Comparison of ENCODE assay signal across 10 cellular contexts in the genomic region with DNA sequence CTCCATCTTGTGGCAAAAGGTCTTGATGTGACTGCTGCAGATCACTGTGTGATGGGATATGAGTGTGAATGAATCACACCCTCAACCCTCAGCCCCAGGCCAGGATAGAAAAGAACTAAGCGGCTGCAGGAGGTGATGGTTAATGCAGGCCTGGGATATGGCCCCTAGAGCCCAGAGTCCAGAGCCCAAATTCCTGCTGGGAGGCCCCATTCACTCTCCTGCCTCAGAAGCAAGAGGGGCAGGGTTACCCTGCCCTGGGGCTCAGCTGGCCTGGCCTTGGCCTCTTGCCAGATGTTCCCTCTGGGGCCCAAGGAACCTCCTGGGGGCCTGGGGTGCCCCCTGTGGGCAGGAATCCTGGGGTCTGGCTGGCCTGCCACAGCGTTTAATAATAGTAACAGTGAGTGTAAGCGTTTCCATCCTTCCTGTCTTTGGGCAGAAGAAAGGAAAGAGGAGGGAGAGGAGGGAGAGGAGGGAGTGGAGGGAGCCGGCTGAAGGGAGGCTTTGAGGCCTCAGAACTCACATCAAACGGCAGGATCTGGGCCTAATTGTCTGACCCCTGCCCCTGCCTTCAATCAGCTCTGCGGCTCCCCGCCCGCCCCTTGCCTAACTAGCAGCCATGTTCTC. TPM values are rescaled to one million over a fixed set of nuclear protein-coding genes. Genes with fewer than 3 reads are reported as not detected.
A peak's percentile ranks its signal among the peaks of the same experiment; 100 is the strongest.
DNase-seq lines count a peak whose midpoint lies in the region; ATAC-seq and TF ChIP-seq lines count a peak whose summit lies in the region.
"Had no signal": no experiment of that assay in that cellular context is flagged by ENCODE, and none has a peak within 500 bp of the region (broad histone marks: within the 10 kb centered on the region; RNA-seq: fewer than 3 reads in every experiment).

No MANE protein-coding gene starts in this region.

- no peaks in the 10 kb centered on the region for H3K4me1 Mint-ChIP-seq in activated T-helper 17 cell treated with anti-CD3 and anti-CD28 coated beads, Interleukin-2, amount 50 U/mL, for 72 hours
- peaks cover 7% of the 10 kb centered on the region for H3K4me1 Mint-ChIP-seq in stimulated activated effector memory CD8-positive, alpha-beta T cell treated with anti-CD3 and anti-CD28 coated beads, Interleukin-12 subunit alpha, Interleukin-12 subunit beta, amount 100 ng/mL, for 72 hours
- H3K4me1 Mint-ChIP-seq in immature natural killer cell: peaks cover 8% of the 10 kb centered on the region in 2 donors

- DNase-seq in HEK293T (ENCODE audit: extremely low spot score) (peak; percentile 24), right cardiac atrium (peak in 2 of 3 donors; percentile 39 to 76), immature natural killer cell (no peak)
- no peak for DNase-seq in stimulated activated effector memory CD8-positive, alpha-beta T cell treated with anti-CD3 and anti-CD28 coated beads, Interleukin-12 subunit alpha, Interleukin-12 subunit beta, amount 100 ng/mL, for 72 hours (ENCODE audit: low spot score in 2 of 2)
- DNase-seq: stimulated activated naive CD4-positive, alpha-beta T cell treated with Interleukin-2 at 50 U/mL for 16 hours had no signal

- H3K9me3 ChIP-seq in right cardiac atrium (ENCODE audit: control insufficient read depth, low read length): no peaks in the 10 kb centered on the region
- H3K9me3 ChIP-seq: left lung had no signal

- peak overlapping the region; percentile 87 for H3K27ac ChIP-seq in right cardiac atrium (ENCODE audit: low read length)

- WGBS in right cardiac atrium: 48% methylated on average over 8 of the region's 8 CpGs

- H3K27me3 ChIP-seq in right cardiac atrium (ENCODE audit: control insufficient read depth, insufficient read depth): no peaks in the 10 kb centered on the region
- H3K27me3 ChIP-seq: left lung had no signal

- no peaks in the 10 kb centered on the region for H3K36me3 Mint-ChIP-seq in activated T-helper 17 cell treated with anti-CD3 and anti-CD28 coated beads, Interleukin-2, amount 50 U/mL, for 72 hours (ENCODE audit: low read depth)
- H3K36me3 Mint-ChIP-seq in stimulated activated effector memory CD8-positive, alpha-beta T cell treated with anti-CD3 and anti-CD28 coated beads, Interleukin-12 subunit alpha, Interleukin-12 subunit beta, amount 100 ng/mL, for 72 hours: no peaks in the 10 kb centered on the region
- H3K36me3 Mint-ChIP-seq in immature natural killer cell: no peaks in the 10 kb centered on the region

- POLR2A ChIA-PET in HEK293T (lab: Yijun Ruan, JAX): no interaction called here

- H3K4me3 Mint-ChIP-seq in activated T-helper 17 cell treated with anti-CD3 and anti-CD28 coated beads, Interleukin-2, amount 50 U/mL, for 72 hours: no peak overlapping the region
- H3K4me3 Mint-ChIP-seq in stimulated activated effector memory CD8-positive, alpha-beta T cell treated with anti-CD3 and anti-CD28 coated beads, Interleukin-12 subunit alpha, Interleukin-12 subunit beta, amount 100 ng/mL, for 72 hours: no peak overlapping the region
- no peak overlapping the region for H3K4me3 Mint-ChIP-seq in immature natural killer cell

- ATAC-seq in activated T-helper 17 cell treated with anti-CD3 and anti-CD28 coated beads, Interleukin-2, amount 50 U/mL, for 72 hours (replicated peaks): no peak
- ATAC-seq in right cardiac atrium (peak; percentile 6 to 18), esophagus mucosa (no peak), GM21515 (IDR thresholded peaks at IDR 0.05; ENCODE audit: unreplicated experiment) (no peak), GM18502 (IDR thresholded peaks at IDR 0.05; ENCODE audit: poor library complexity, unreplicated experiment) (no peak)
- no peak for ATAC-seq in stimulated activated effector memory CD8-positive, alpha-beta T cell treated with anti-CD3 and anti-CD28 coated beads, Interleukin-12 subunit alpha, Interleukin-12 subunit beta, amount 100 ng/mL, for 72 hours

- H3K9me3 Mint-ChIP-seq in activated T-helper 17 cell treated with anti-CD3 and anti-CD28 coated beads, Interleukin-2, amount 50 U/mL, for 72 hours: no peaks in the 10 kb centered on the region
- H3K9me3 Mint-ChIP-seq in stimulated activated effector memory CD8-positive, alpha-beta T cell treated with anti-CD3 and anti-CD28 coated beads, Interleukin-12 subunit alpha, Interleukin-12 subunit beta, amount 100 ng/mL, for 72 hours: no peaks in the 10 kb centered on the region
- no peaks in the 10 kb centered on the region for H3K9me3 Mint-ChIP-seq in immature natural killer cell

- CTCF ChIA-PET in HEK293T (lab: Yijun Ruan, JAX): interaction anchor here (0.7 to 3.0 kb wide), 8 partner anchors 16 to 414 kb away, joined by 3 to 16 read pairs (median 4); partner anchors contain the start of gene DMAP1

- H3K27me3 Mint-ChIP-seq in activated T-helper 17 cell treated with anti-CD3 and anti-CD28 coated beads, Interleukin-2, amount 50 U/mL, for 72 hours: no peaks in the 10 kb centered on the region
- no peaks in the 10 kb centered on the region for H3K27me3 Mint-ChIP-seq in immature natural killer cell (ENCODE audit: low read depth in 3 of 3)

- H3K4me1 ChIP-seq in right cardiac atrium (ENCODE audit: control insufficient read depth, insufficient read depth, low read length): peaks cover 8% of the 10 kb centered on the region

- intact Hi-C loops in right cardiac atrium (cut with DNase I): no loop called here

- peak overlapping the region; percentile 59 for H3K27ac Mint-ChIP-seq in activated T-helper 17 cell treated with anti-CD3 and anti-CD28 coated beads, Interleukin-2, amount 50 U/mL, for 72 hours
- peak overlapping the region; percentile 60 for H3K27ac Mint-ChIP-seq in stimulated activated effector memory CD8-positive, alpha-beta T cell treated with anti-CD3 and anti-CD28 coated beads, Interleukin-12 subunit alpha, Interleukin-12 subunit beta, amount 100 ng/mL, for 72 hours
- no peak overlapping the region for H3K27ac Mint-ChIP-seq in immature natural killer cell

- no peak overlapping the region for H3K4me3 ChIP-seq in right cardiac atrium (ENCODE audit: low read length)
- H3K4me3 ChIP-seq: left lung had no signal

TF ChIP-seq in HEK293T, 16 proteins besides CTCF, POLR2A, EP300 and RAD21:
- TF ChIP-seq ZNF384 (IDR thresholded peaks at IDR 0.05): no peak
- no peak for TF ChIP-seq ARNT (IDR thresholded peaks at IDR 0.05)
- no peak for TF ChIP-seq FOXA1 (IDR thresholded peaks at IDR 0.05)
- no peak for TF ChIP-seq HDGF (IDR thresholded peaks at IDR 0.05; ENCODE audit: borderline replicate concordance)
- TF ChIP-seq CTBP1 (IDR thresholded peaks at IDR 0.05; ENCODE audit: borderline replicate concordance): no peak
- no peak for TF ChIP-seq L3MBTL2 (conservative IDR thresholded peaks at IDR 0.05)
- TF ChIP-seq LEF1 (IDR thresholded peaks at IDR 0.05; ENCODE audit: borderline replicate concordance): no peak
- no peak for TF ChIP-seq SUZ12 (IDR thresholded peaks at IDR 0.05)
- TF ChIP-seq TARDBP (IDR thresholded peaks at IDR 0.05): no peak
- no peak for TF ChIP-seq BHLHE40 (IDR thresholded peaks at IDR 0.05; ENCODE audit: borderline replicate concordance)
- TF ChIP-seq FOXK2 (IDR thresholded peaks at IDR 0.05): no peak
- no peak for TF ChIP-seq FOXM1 (IDR thresholded peaks at IDR 0.05; ENCODE audit: borderline replicate concordance)
- no peak for TF ChIP-seq ELF4 (IDR thresholded peaks at IDR 0.05)
TF ChIP-seq in HEK293T: peak in this region for 0.

RNA-seq across cellular contexts. Expression of gene DMAP1, which starts 26.2 kb away (rescaled TPM):
- total RNA-seq in activated T-helper 17 cell treated with anti-CD3 and anti-CD28 coated beads, Interleukin-2, amount 50 U/mL, for 72 hours: 10 to 100 TPM; 41.1 to 41.4 TPM
- 10 to 100 TPM; 26.2 to 35.9 (median 32.6) TPM for total RNA-seq in right cardiac atrium
- 26.7 TPM for polyA plus RNA-seq in right cardiac atrium
- total RNA-seq in esophagus mucosa: 16.2 TPM
- polyA plus RNA-seq in immature natural killer cell: 10 to 100 TPM; 29.4 to 44.3 (median 39.8) TPM

Comparison
In these comparisons a context has a peak if more than half of its experiments do, and no peak if none do; other contexts are left out.
1. DNase-seq: peak in HEK293T (single experiment) and right cardiac atrium (2 of 3); none in stimulated activated effector memory CD8-positive, alpha-beta T cell treated with anti-CD3 and anti-CD28 coated beads, Interleukin-12 subunit alpha, Interleukin-12 subunit beta, amount 100 ng/mL, for 72 hours (0 of 2) and immature natural killer cell (0 of 3).
2. ATAC-seq: peak in right cardiac atrium (2 of 2); none in activated T-helper 17 cell treated with anti-CD3 and anti-CD28 coated beads, Interleukin-2, amount 50 U/mL, for 72 hours (single experiment), stimulated activated effector memory CD8-positive, alpha-beta T cell treated with anti-CD3 and anti-CD28 coated beads, Interleukin-12 subunit alpha, Interleukin-12 subunit beta, amount 100 ng/mL, for 72 hours (single experiment), esophagus mucosa (single experiment), GM21515 (single experiment) and GM18502 (single experiment).
3. H3K27ac Mint-ChIP-seq: peak in activated T-helper 17 cell treated with anti-CD3 and anti-CD28 coated beads, Interleukin-2, amount 50 U/mL, for 72 hours (single experiment) and stimulated activated effector memory CD8-positive, alpha-beta T cell treated with anti-CD3 and anti-CD28 coated beads, Interleukin-12 subunit alpha, Interleukin-12 subunit beta, amount 100 ng/mL, for 72 hours (single experiment); none in immature natural killer cell (0 of 6).